ENCODE assay signal across 19 cellular contexts in genomic region chr2:33129661-33130447, GRCh38.
DNase-seq lines count a peak whose midpoint lies in the region; ATAC-seq and TF ChIP-seq lines count a peak whose summit lies in the region.
"Had no signal": no experiment of that assay in that cellular context is flagged by ENCODE, and none has a peak within 500 bp of the region (broad histone marks: within the 10 kb centered on the region; RNA-seq: fewer than 3 reads in every experiment).

No MANE protein-coding gene starts in this region.

- H3K9me3 Mint-ChIP-seq in endothelial cell (ENCODE audit: unreplicated experiment) (no peaks in the 10 kb centered on the region), natural killer cell (no peaks in the 10 kb centered on the region)
- H3K9me3 Mint-ChIP-seq: CD4-positive, alpha-beta T cell; GM23338 had no signal

- H3K4me1 ChIP-seq in cardiac muscle cell (ENCODE audit: low read depth) (peaks cover 37% of the 10 kb centered on the region), right atrium auricular region (peaks cover 0 to 34% of the 10 kb centered on the region in 2 donors), neutrophil (ENCODE audit: control insufficient read depth in 1 of 2, insufficient read depth in 1 of 2, low read depth in 1 of 2, low read length in 1 of 2) (peaks cover 41 to 45% of the 10 kb centered on the region in 2 experiments)

- H3K36me3 ChIP-seq in cardiac muscle cell, result peaks cover 5% of the 10 kb centered on the region
- no peaks in the 10 kb centered on the region for H3K36me3 ChIP-seq in right atrium auricular region
- no peaks in the 10 kb centered on the region for H3K36me3 ChIP-seq in brain microvascular endothelial cell (replicated peaks)
- no peaks in the 10 kb centered on the region for H3K36me3 ChIP-seq in neutrophil

- peaks cover 34% of the 10 kb centered on the region for H3K36me3 Mint-ChIP-seq in endothelial cell (ENCODE audit: low read depth, unreplicated experiment)
- H3K36me3 Mint-ChIP-seq in natural killer cell, result no peaks in the 10 kb centered on the region

- TF ChIP-seq CTCF in cardiac muscle cell (IDR thresholded peaks at IDR 0.05; ENCODE audit: low read depth, low read length), result no peak
- TF ChIP-seq CTCF in right atrium auricular region (IDR thresholded peaks at IDR 0.05), result no peak
- no peak for TF ChIP-seq CTCF in brain microvascular endothelial cell (IDR thresholded peaks at IDR 0.05; ENCODE audit: low read depth, low read length, missing control alignments)
- no peak for TF ChIP-seq CTCF in neutrophil (IDR thresholded peaks at IDR 0.05)
- no peak for TF ChIP-seq CTCF in endothelial cell (IDR thresholded peaks at IDR 0.05; ENCODE audit: unreplicated experiment)
- TF ChIP-seq CTCF in natural killer cell (IDR thresholded peaks at IDR 0.05), result no peak

- H3K27me3 Mint-ChIP-seq in endothelial cell (ENCODE audit: unreplicated experiment) (peaks cover 5% of the 10 kb centered on the region), natural killer cell (ENCODE audit: low read depth in 2 of 2) (peaks cover 4 to 11% of the 10 kb centered on the region in 2 donors)

- in situ Hi-C loops in brain microvascular endothelial cell (cut with HindIII; ENCODE audit: low pct_ligation_motif_present, low sequenced_read_pairs), result no loop called here

- peak overlapping the region; percentile 14 for H3K27ac ChIP-seq in cardiac muscle cell
- peak overlapping the region in 1 of 2 donors; percentile 44 for H3K27ac ChIP-seq in right atrium auricular region
- H3K27ac ChIP-seq in brain microvascular endothelial cell, result peak overlapping the region; percentile 33
- peak overlapping the region; percentile 33 for H3K27ac ChIP-seq in neutrophil
- H3K27ac ChIP-seq: PC-9 had no signal

- no peak for DNase-seq in cardiac muscle cell (ENCODE audit: low read depth in 1 of 2, low spot score in 1 of 2)
- no peak for DNase-seq in right atrium auricular region (ENCODE audit: low spot score)
- peak; percentile 54 for DNase-seq in brain microvascular endothelial cell
- no peak for DNase-seq in endothelial cell (ENCODE audit: low spot score)
- DNase-seq in natural killer cell, result no peak
- no peak for DNase-seq in NCI-H2196 treated with DMSO at 0.1 percent for 48 hours (lab: John Stamatoyannopoulos, UW; ENCODE audit: unreplicated experiment)
- DNase-seq: Caco-2; CD4-positive, alpha-beta T cell; EL; NCI-H1105; NCI-H2081 treated with DMSO at 0.1 percent for 48 hours; NCI-H510A treated with DMSO at 0.1 percent for 48 hours; NCI-H82; PC-9 had no signal

- H3K9me3 ChIP-seq in cardiac muscle cell (ENCODE audit: low read depth), result no peaks in the 10 kb centered on the region
- H3K9me3 ChIP-seq in right atrium auricular region, result no peaks in the 10 kb centered on the region
- H3K9me3 ChIP-seq in neutrophil, result no peaks in the 10 kb centered on the region
- H3K9me3 ChIP-seq: Caco-2 had no signal

- H3K4me3 Mint-ChIP-seq in endothelial cell (ENCODE audit: unreplicated experiment) (no peak overlapping the region), natural killer cell (no peak overlapping the region)
- H3K4me3 Mint-ChIP-seq: CD4-positive, alpha-beta T cell; GM23338 had no signal

- H3K27ac Mint-ChIP-seq in endothelial cell (ENCODE audit: unreplicated experiment) (no peak overlapping the region), natural killer cell (no peak overlapping the region)
- H3K27ac Mint-ChIP-seq: CD4-positive, alpha-beta T cell; GM23338 had no signal

- H3K4me3 ChIP-seq in cardiac muscle cell, result no peak overlapping the region
- H3K4me3 ChIP-seq in right atrium auricular region, result no peak overlapping the region
- no peak overlapping the region for H3K4me3 ChIP-seq in brain microvascular endothelial cell (ENCODE audit: low read depth, low read length)
- no peak overlapping the region for H3K4me3 ChIP-seq in neutrophil (ENCODE audit: low read depth in 1 of 2, low read length in 1 of 2)
- H3K4me3 ChIP-seq: GM23338, K562, PC-9 had no signal

- H3K4me1 Mint-ChIP-seq in endothelial cell (ENCODE audit: unreplicated experiment) (peaks cover 24% of the 10 kb centered on the region), natural killer cell (no peaks in the 10 kb centered on the region)

- H3K27me3 ChIP-seq in cardiac muscle cell (no peaks in the 10 kb centered on the region), right atrium auricular region (no peaks in the 10 kb centered on the region), brain microvascular endothelial cell (replicated peaks) (no peaks in the 10 kb centered on the region), neutrophil (no peaks in the 10 kb centered on the region)

- intact Hi-C loops in natural killer cell (cut with micrococcal nuclease), result no loop called here

- ATAC-seq in natural killer cell, result no peak
- no peak for ATAC-seq in GM21515 (IDR thresholded peaks at IDR 0.05; ENCODE audit: unreplicated experiment)
- ATAC-seq: GM23338, HCT116, K562 had no signal
